8 cellular contexts compared by ENCODE assay signal in the genomic region with DNA sequence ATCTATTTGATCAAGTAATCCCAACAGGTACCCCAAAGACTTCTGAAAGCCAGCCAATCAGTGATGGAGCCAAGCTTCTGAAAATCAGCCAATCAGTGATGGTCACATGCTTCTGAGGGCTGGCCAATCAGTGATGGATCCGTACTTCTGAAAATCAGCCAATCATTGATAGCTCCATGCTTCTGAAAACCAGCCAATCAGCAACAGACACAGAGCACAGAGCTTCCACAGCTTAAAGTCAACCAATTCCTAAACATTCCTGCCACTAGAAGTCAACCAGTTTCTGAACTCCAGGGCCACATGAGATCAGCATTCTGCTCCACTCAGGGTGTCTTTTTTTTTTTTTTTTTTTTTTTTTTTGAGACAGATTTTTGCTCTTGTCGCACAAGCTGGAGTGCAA. TPM values are rescaled to one million over a fixed set of nuclear protein-coding genes. Genes with fewer than 3 reads are reported as not detected.
DNase-seq lines count a peak whose midpoint lies in the region; ATAC-seq and TF ChIP-seq lines count a peak whose summit lies in the region.
"Had no signal": no experiment of that assay in that cellular context is flagged by ENCODE, and none has a peak within 500 bp of the region (broad histone marks: within the 10 kb centered on the region; RNA-seq: fewer than 3 reads in every experiment).

No MANE protein-coding gene starts in this region.

- H3K27ac ChIP-seq in uterus = no peak overlapping the region
- no peak overlapping the region for H3K27ac ChIP-seq in sigmoid colon

- peak; percentile 11 for TF ChIP-seq CTCF in HFF-Myc (IDR thresholded peaks at IDR 0.05; ENCODE audit: low read depth, low read length, missing control alignments)
- no peak for TF ChIP-seq CTCF in uterus (IDR thresholded peaks at IDR 0.05)
- no peak for TF ChIP-seq CTCF in sigmoid colon (IDR thresholded peaks at IDR 0.05)

- H3K36me3 ChIP-seq in uterus = no peaks in the 10 kb centered on the region
- H3K36me3 ChIP-seq in sigmoid colon = peaks cover 0 to 32% (median 6%) of the 10 kb centered on the region in 4 donors

- H3K4me1 ChIP-seq in uterus (no peaks in the 10 kb centered on the region), sigmoid colon (no peaks in the 10 kb centered on the region)

- H3K9me3 ChIP-seq in uterus (no peaks in the 10 kb centered on the region), sigmoid colon (no peaks in the 10 kb centered on the region)

- WGBS in sigmoid colon, 2 donors = 82 to 88% methylated on average over 2 of the region's 2 CpGs

- TF ChIP-seq POLR2A in uterus (IDR thresholded peaks at IDR 0.05) (no peak), sigmoid colon (IDR thresholded peaks at IDR 0.05) (no peak)

- ATAC-seq in SK-N-SH treated with all-trans-retinoic acid at 6 μM for 48 hours (peak; percentile 75), left cardiac atrium (no peak)
- ATAC-seq: activated CD4-positive, CD25-positive, alpha-beta regulatory T cell treated with anti-CD3 and anti-CD28 coated beads, Interleukin-2, amount 50 U/mL, for 24 hours had no signal

- peak; percentile 39 for DNase-seq in HFF-Myc (ENCODE audit: extremely low read depth, low read depth)
- peak; percentile 26 for DNase-seq in left kidney (ENCODE audit: low read depth, low spot score)
- DNase-seq in uterus = no peak
- DNase-seq in left cardiac atrium = no peak
- DNase-seq in sigmoid colon = no peak
- DNase-seq: NCI-H2029 treated with DMSO at 0.1 percent for 48 hours had no signal

- intact Hi-C loops in uterus (cut with DNase I; ENCODE audit: low total_unique reads) = no loop called here
- intact Hi-C loops in left cardiac atrium (cut with DNase I) = loop anchor here in 1 of 2 donors (10.0 kb wide), 1 partner anchor 200 kb away; the partner anchor contains the start of gene CA11
- intact Hi-C loops in sigmoid colon (cut with DNase I) = no loop called here

- no peak for TF ChIP-seq EP300 in sigmoid colon (IDR thresholded peaks at IDR 0.05)

- H3K4me3 ChIP-seq in HFF-Myc (replicated peaks; ENCODE audit: low read depth, low read length) (no peak overlapping the region), uterus (no peak overlapping the region), sigmoid colon (no peak overlapping the region)

- H3K27me3 ChIP-seq in uterus (no peaks in the 10 kb centered on the region), sigmoid colon (no peaks in the 10 kb centered on the region)

TF ChIP-seq in SK-N-SH treated with all-trans-retinoic acid at 6 μM for 48 hours, 23 proteins besides CTCF, POLR2A, EP300 and RAD21:
- TF ChIP-seq, protein P1, sequence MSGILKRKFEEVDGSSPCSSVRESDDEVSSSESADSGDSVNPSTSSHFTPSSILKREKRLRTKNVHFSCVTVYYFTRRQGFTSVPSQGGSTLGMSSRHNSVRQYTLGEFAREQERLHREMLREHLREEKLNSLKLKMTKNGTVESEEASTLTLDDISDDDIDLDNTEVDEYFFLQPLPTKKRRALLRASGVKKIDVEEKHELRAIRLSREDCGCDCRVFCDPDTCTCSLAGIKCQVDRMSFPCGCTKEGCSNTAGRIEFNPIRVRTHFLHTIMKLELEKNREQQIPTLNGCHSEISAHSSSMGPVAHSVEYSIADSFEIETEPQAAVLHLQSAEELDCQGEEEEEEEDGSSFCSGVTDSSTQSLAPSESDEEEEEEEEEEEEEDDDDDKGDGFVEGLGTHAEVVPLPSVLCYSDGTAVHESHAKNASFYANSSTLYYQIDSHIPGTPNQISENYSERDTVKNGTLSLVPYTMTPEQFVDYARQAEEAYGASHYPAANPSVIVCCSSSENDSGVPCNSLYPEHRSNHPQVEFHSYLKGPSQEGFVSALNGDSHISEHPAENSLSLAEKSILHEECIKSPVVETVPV (CRISPR knock-in tag; IDR thresholded peaks at IDR 0.05) = no peak
- TF ChIP-seq CSDC2 (CRISPR knock-in tag; IDR thresholded peaks at IDR 0.05) = no peak
- no peak for TF ChIP-seq GLIS3 (CRISPR knock-in tag; IDR thresholded peaks at IDR 0.05)
- TF ChIP-seq ZFP30 (CRISPR knock-in tag; IDR thresholded peaks at IDR 0.05) = no peak
- no peak for TF ChIP-seq ISL1 (CRISPR knock-in tag; IDR thresholded peaks at IDR 0.05)
- TF ChIP-seq ZC3H10 (CRISPR knock-in tag; IDR thresholded peaks at IDR 0.05) = no peak
- TF ChIP-seq ARNTL (CRISPR knock-in tag; IDR thresholded peaks at IDR 0.05; ENCODE audit: borderline replicate concordance, low read depth) = no peak

RNA-seq across cellular contexts. Expression of gene HSD17B14, which starts 8.2 kb away (rescaled TPM):
- total RNA-seq in uterus (10 to 100 TPM in 1 of 4 donors, 1 to 10 TPM in 3; 5.6 to 31.9 (median 8.7) TPM), left cardiac atrium (1 to 10 TPM; 2.8 to 5.4 TPM), sigmoid colon (10 to 100 TPM; 14.1 to 20.1 (median 18.3) TPM)
- 10 to 100 TPM in 1 of 3 donors, 1 to 10 TPM in 2; 4.3 to 21.0 (median 4.9) TPM for polyA plus RNA-seq in sigmoid colon

RNA-seq across cellular contexts. Expression of gene PLEKHA4, which starts 23.9 kb away (rescaled TPM):
- 10 to 100 TPM in 2 of 4 donors, 1 to 10 TPM in 2; 1.3 to 60.4 (median 10.4) TPM for total RNA-seq in uterus
- 10 to 100 TPM; 29.6 to 67.1 TPM for total RNA-seq in left cardiac atrium
- 10 to 100 TPM; 13.8 to 44.7 (median 19.5) TPM for total RNA-seq in sigmoid colon
- 10 to 100 TPM; 18.0 to 28.2 (median 21.2) TPM for polyA plus RNA-seq in sigmoid colon

RNA-seq across cellular contexts. Expression of gene PPP1R15A, which starts 27.7 kb away (rescaled TPM):
- total RNA-seq in uterus (10 to 100 TPM; 28.6 to 53.0 (median 30.9) TPM), left cardiac atrium (10 to 100 TPM; 67.2 to 78.6 TPM), sigmoid colon (10 to 100 TPM; 22.1 to 69.8 (median 31.2) TPM)
- 10 to 100 TPM; 43.2 to 60.8 (median 55.9) TPM for polyA plus RNA-seq in sigmoid colon

RNA-seq across cellular contexts. Expression of gene BCAT2, which starts 33.6 kb away (rescaled TPM):
- 10 to 100 TPM in 3 of 4 donors, 1 to 10 TPM in 1; 9.2 to 54.3 (median 24.6) TPM for total RNA-seq in uterus
- total RNA-seq in left cardiac atrium = 10 to 100 TPM; 29.8 to 37.7 TPM
- 10 to 100 TPM; 29.8 to 46.7 (median 32.9) TPM for total RNA-seq in sigmoid colon
- polyA plus RNA-seq in sigmoid colon = 10 to 100 TPM; 52.7 to 61.0 (median 54.1) TPM

RNA-seq across cellular contexts. Expression of gene TULP2, which starts 54.1 kb away (rescaled TPM):
- total RNA-seq in uterus (under 1 TPM in 2 of 4 donors, not detected in 2; 0.14 to 0.70 TPM), left cardiac atrium (under 1 TPM in 1 of 2 donors, not detected in 1; 0.50 TPM), sigmoid colon (1 to 10 TPM in 1 of 4 donors, under 1 TPM in 1, not detected in 2; 0.99 to 1.1 TPM)
- under 1 TPM in 1 of 3 donors, not detected in 2; 0.22 TPM for polyA plus RNA-seq in sigmoid colon

Comparison
In these comparisons a context has a peak if more than half of its experiments do, and no peak if none do; other contexts are left out.
1. DNase-seq: peak in HFF-Myc (single experiment) and left kidney (single experiment); none in uterus (0 of 2), left cardiac atrium (single experiment) and sigmoid colon (single experiment).